In genomic region chr9:32968101-32969011, GRCh38 we compare ENCODE assay signal across 8 cellular contexts. TPM values are rescaled to one million over a fixed set of nuclear protein-coding genes. Genes with fewer than 3 reads are reported as not detected.
DNase-seq lines count a peak whose midpoint lies in the region; ATAC-seq, FAIRE-seq and TF ChIP-seq lines count a peak whose summit lies in the region.

No MANE protein-coding gene starts in this region.

- POLR2A ChIA-PET in Caco-2 (lab: Charles Lee): no interaction called here

- H3K9me3 Mint-ChIP-seq in Caco-2 (ENCODE audit: unreplicated experiment): no peaks in the 10 kb centered on the region

- TF ChIP-seq CTCF in Caco-2 (IDR thresholded peaks at IDR 0.05; ENCODE audit: insufficient read depth in 1 of 2, low read depth in 1 of 2, low read length in 1 of 2, severe bottlenecking in 1 of 2, unreplicated experiment in 1 of 2): peak; percentile 57 to 69

- H3K9me3 ChIP-seq in Caco-2 (no peaks in the 10 kb centered on the region), small intestine (ENCODE audit: control insufficient read depth, low read depth) (no peaks in the 10 kb centered on the region)

- H3K27ac Mint-ChIP-seq in Caco-2 (ENCODE audit: unreplicated experiment): no peak overlapping the region

- no peak overlapping the region for H3K27ac ChIP-seq in small intestine (ENCODE audit: low read depth in 1 of 2, low read length in 1 of 2)

- H3K4me1 ChIP-seq in Caco-2: no peaks in the 10 kb centered on the region
- no peaks in the 10 kb centered on the region for H3K4me1 ChIP-seq in small intestine (ENCODE audit: control insufficient read depth in 2 of 2, insufficient read depth in 1 of 2, low read depth in 1 of 2, low read length in 1 of 2)

- CTCF ChIA-PET in Caco-2 (lab: Charles Lee): interaction anchor here (0.6 to 2.7 kb wide), 7 partner anchors 126 to 1040 kb away, joined by 3 to 39 read pairs (median 5); no protein-coding TSS in a partner anchor

- BruUV-seq in Caco-2 (replicated peaks; lab: Mats Ljungman, UMichigan): no TSS peak

- peaks cover 3% of the 10 kb centered on the region for H3K36me3 Mint-ChIP-seq in Caco-2 (ENCODE audit: insufficient read depth, unreplicated experiment)

- H3K36me3 ChIP-seq in Caco-2 (ENCODE audit: control insufficient read depth, insufficient read depth, low read length): 0 out of 2 replicates have a peak, but pooled peaks cover under 1% of the 10 kb centered on the region
- peaks cover 3 to 4% of the 10 kb centered on the region in 2 donors for H3K36me3 ChIP-seq in small intestine (ENCODE audit: control insufficient read depth in 2 of 2, insufficient read depth in 2 of 2, low read length in 2 of 2)

- WGBS in small intestine, 3 donors: 56 to 63% (median 62%) methylated on average over 13 of the region's 13 CpGs

- H3K27me3 ChIP-seq in Caco-2 (replicated peaks; ENCODE audit: control insufficient read depth, insufficient read depth, low read length): no peaks in the 10 kb centered on the region
- no peaks in the 10 kb centered on the region for H3K27me3 ChIP-seq in small intestine (ENCODE audit: control insufficient read depth in 2 of 2, insufficient read depth in 2 of 2, low read length in 2 of 2)

- H3K27me3 Mint-ChIP-seq in Caco-2 (ENCODE audit: insufficient read depth, unreplicated experiment): no peaks in the 10 kb centered on the region

- no peak for ATAC-seq in GM19452 (IDR thresholded peaks at IDR 0.05; ENCODE audit: unreplicated experiment)
- no peak for ATAC-seq in GM19035 (IDR thresholded peaks at IDR 0.05; ENCODE audit: unreplicated experiment)

- intact Hi-C loops in Caco-2 (cut with micrococcal nuclease; ENCODE audit: unreplicated experiment): loop anchor here (1.0 to 5.0 kb wide), 5 partner anchors 111 to 590 kb away; no protein-coding TSS in a partner anchor

- H3K4me3 ChIP-seq in Caco-2 (ENCODE audit: low read depth, low read length) (no peak overlapping the region), small intestine (ENCODE audit: low read depth in 1 of 2, low read length in 2 of 2) (no peak overlapping the region)

- FAIRE-seq in small intestine (lab: Jason Lieb, UNC): peak; percentile 30

- H3K4me1 Mint-ChIP-seq in Caco-2 (ENCODE audit: low read depth, unreplicated experiment): no peaks in the 10 kb centered on the region

- no peak overlapping the region for H3K4me3 Mint-ChIP-seq in Caco-2 (ENCODE audit: unreplicated experiment)

- peak in 1 of 2 experiments; percentile 52 for DNase-seq in Caco-2
- DNase-seq in HT-29 (ENCODE audit: low spot score): peak; percentile 70
- DNase-seq in SW480 (ENCODE audit: low spot score): peak; percentile 17
- peak; percentile 9 for DNase-seq in amniotic stem cell (lab: John Stamatoyannopoulos, UW)
- peak; percentile 26 for DNase-seq in hepatic stellate cell (ENCODE audit: low spot score)
- peak; percentile 37 for DNase-seq in small intestine

RNA-seq across cellular contexts. Expression of gene APTX, which starts 33.1 kb away (rescaled TPM):
- total RNA-seq in Caco-2 (2022): 36.8 and 42.5 TPM in 2 replicates
- 26.0 and 29.7 TPM in 2 replicates for total RNA-seq in HT-29 (2014; rRNA removed; shearing (Covaris generic))
- polyA plus RNA-seq in small intestine: 10 to 100 TPM; 20.3 to 28.7 (median 25.5) TPM

RNA-seq across cellular contexts. Expression of gene DNAJA1, which starts 56.7 kb away (rescaled TPM):
- 187 and 198 TPM in 2 replicates for total RNA-seq in Caco-2 (2022)
- 53.2 and 59.5 TPM in 2 replicates for total RNA-seq in HT-29 (2014; rRNA removed; shearing (Covaris generic))
- 10 to 100 TPM; 40.8 to 62.0 (median 48.8) TPM for polyA plus RNA-seq in small intestine
